In the genomic region with DNA sequence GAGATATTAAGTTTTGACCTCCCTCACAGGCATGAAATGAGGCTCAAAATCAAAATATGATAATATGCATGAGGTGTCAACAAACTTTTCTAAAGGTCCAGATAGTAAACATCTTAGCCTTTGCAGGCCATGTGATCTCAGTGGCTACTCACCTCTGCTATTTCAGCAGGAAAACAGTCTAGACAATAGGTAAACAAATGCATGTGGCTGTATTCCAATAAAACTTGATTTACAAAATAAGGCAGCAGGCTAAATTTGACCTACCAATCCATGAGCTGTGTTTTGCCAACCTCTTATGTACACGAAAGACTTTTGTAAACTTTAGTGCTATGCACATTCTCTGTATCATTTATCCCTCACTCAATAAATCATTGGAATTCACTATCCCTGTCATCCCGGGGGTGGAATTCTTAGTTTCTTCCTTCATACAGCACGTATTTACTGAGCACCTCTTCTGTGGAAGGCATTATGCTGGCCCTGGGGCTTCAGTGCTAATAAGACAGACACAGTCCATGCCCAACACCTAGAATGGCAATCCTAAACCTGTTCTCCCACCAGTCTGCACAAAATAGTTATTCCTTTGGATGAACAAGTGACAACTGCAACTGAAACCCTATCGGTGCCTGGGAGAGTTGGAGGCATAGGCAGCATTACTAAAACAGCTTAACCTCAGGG, we compare ENCODE assay signal across 15 cellular contexts. TPM values are rescaled to one million over a fixed set of nuclear protein-coding genes. Genes with fewer than 3 reads are reported as not detected.
"Had no signal": no experiment of that assay in that cellular context is flagged by ENCODE, and none has a peak within 500 bp of the region (broad histone marks: within the 10 kb centered on the region; RNA-seq: fewer than 3 reads in every experiment).

No MANE protein-coding gene starts in this region.

- H3K27ac Mint-ChIP-seq: activated CD4-positive, alpha-beta memory T cell treated with anti-CD3 and anti-CD28 coated beads, Interleukin-2, amount 10 ng/mL, durations not matched to agents 7 days and 5 days; activated CD4-positive, alpha-beta T cell treated with anti-CD3 and anti-CD28 coated beads for 36 hours had no signal

- H3K4me3 Mint-ChIP-seq: activated CD4-positive, alpha-beta memory T cell treated with anti-CD3 and anti-CD28 coated beads, Interleukin-2, amount 10 ng/mL, durations not matched to agents 7 days and 5 days; activated CD4-positive, alpha-beta T cell treated with anti-CD3 and anti-CD28 coated beads for 36 hours had no signal

- H3K27me3 Mint-ChIP-seq: activated CD4-positive, alpha-beta memory T cell treated with anti-CD3 and anti-CD28 coated beads, Interleukin-2, amount 10 ng/mL, durations not matched to agents 7 days and 5 days had no signal

- H3K4me1 ChIP-seq: heart left ventricle, tibial artery, uterus had no signal

- H3K9me3 Mint-ChIP-seq: activated CD4-positive, alpha-beta memory T cell treated with anti-CD3 and anti-CD28 coated beads, Interleukin-2, amount 10 ng/mL, durations not matched to agents 7 days and 5 days had no signal

- H3K4me3 ChIP-seq: dorsolateral prefrontal cortex, esophagus muscularis mucosa, heart left ventricle, tibial artery, uterus had no signal

- H3K9me3 ChIP-seq: esophagus muscularis mucosa, heart left ventricle, tibial artery, uterus had no signal

- H3K27ac ChIP-seq: dorsolateral prefrontal cortex, esophagus muscularis mucosa, foreskin keratinocyte, heart left ventricle, tibial artery, uterus, VCaP had no signal

- DNase-seq: activated CD4-positive, alpha-beta memory T cell treated with anti-CD3 and anti-CD28 coated beads, Interleukin-2, amount 10 ng/mL, durations not matched to agents 7 days and 5 days; activated CD4-positive, alpha-beta T cell treated with anti-CD3 and anti-CD28 coated beads for 36 hours; activated naive CD4-positive, alpha-beta T cell; aorta; dorsolateral prefrontal cortex; foreskin keratinocyte; heart left ventricle; kidney; tibial artery; uterus had no signal

- H3K27me3 ChIP-seq: esophagus muscularis mucosa, foreskin keratinocyte, tibial artery, uterus had no signal

- FAIRE-seq: endometrium, kidney had no signal

- H3K36me3 ChIP-seq: esophagus muscularis mucosa, heart left ventricle, tibial artery, uterus had no signal

- ATAC-seq: activated CD4-positive, alpha-beta T cell treated with anti-CD3 and anti-CD28 coated beads for 36 hours; foreskin keratinocyte; heart left ventricle had no signal

RNA-seq across cellular contexts. Expression of a gene that starts 19.9 kb away (rescaled TPM):
- total RNA-seq: activated CD4-positive, alpha-beta memory T cell treated with anti-CD3 and anti-CD28 coated beads, Interleukin-2, amount 10 ng/mL, durations not matched to agents 7 days and 5 days; activated CD4-positive, alpha-beta T cell treated with anti-CD3 and anti-CD28 coated beads for 36 hours; aorta; foreskin keratinocyte; kidney; liver; skeletal muscle tissue; uterus had no signal
- polyA plus RNA-seq: aorta, foreskin keratinocyte, liver had no signal
